ENCODE assay signal across 7 cellular contexts in genomic region chr2:14551069-14551468, GRCh38.
"Had no signal": no experiment of that assay in that cellular context is flagged by ENCODE, and none has a peak within 500 bp of the region (broad histone marks: within the 10 kb centered on the region; RNA-seq: fewer than 3 reads in every experiment).

No MANE protein-coding gene starts in this region.

- H3K27ac ChIP-seq: GM23248, HL-60 had no signal

- DNase-seq: GM23248, GOT3, H9, HCEC 1CT, KBM-7 had no signal

- H3K4me3 ChIP-seq: GM23248 had no signal

- ATAC-seq: HepG2 had no signal
